Comparison of ENCODE assay signal across 18 cellular contexts in the genomic region with DNA sequence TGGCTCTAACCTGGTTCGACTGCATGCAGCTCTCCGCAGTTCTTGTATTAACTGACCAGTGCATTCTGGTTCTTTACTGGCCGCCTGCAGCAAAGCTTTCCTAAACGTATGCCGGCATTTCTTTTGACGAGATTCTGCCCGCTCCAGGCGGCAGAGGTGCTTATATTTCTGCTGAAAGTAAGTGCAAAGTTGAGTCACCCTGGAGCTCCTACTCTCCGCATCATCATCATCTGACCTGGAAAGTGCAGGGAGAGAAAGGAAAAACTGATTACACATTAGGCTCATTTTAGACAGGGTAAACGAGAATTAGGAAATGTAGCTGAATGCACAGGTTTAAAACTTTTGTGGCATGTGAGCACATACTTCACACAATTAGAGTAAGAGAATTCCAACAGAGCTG. TPM values are rescaled to one million over a fixed set of nuclear protein-coding genes. Genes with fewer than 3 reads are reported as not detected.
DNase-seq lines count a peak whose midpoint lies in the region; ATAC-seq and TF ChIP-seq lines count a peak whose summit lies in the region.
"Had no signal": no experiment of that assay in that cellular context is flagged by ENCODE, and none has a peak within 500 bp of the region (broad histone marks: within the 10 kb centered on the region; RNA-seq: fewer than 3 reads in every experiment).

No MANE protein-coding gene starts in this region.

- H3K4me2 ChIP-seq in GM23338 (no peak overlapping the region), neural progenitor cell (no peak overlapping the region)
- H3K4me2 ChIP-seq: A549, BLaER1 had no signal

- no peak overlapping the region for H2AFZ ChIP-seq in GM23338
- no peak overlapping the region for H2AFZ ChIP-seq in neural progenitor cell (replicated peaks)

- TF ChIP-seq CTCF in GM23338 (conservative IDR thresholded peaks at IDR 0.05; ENCODE audit: low read depth in 2 of 2) (no peak), WTC11 (IDR thresholded peaks at IDR 0.05) (no peak), fibroblast of mammary gland (conservative IDR thresholded peaks at IDR 0.05; ENCODE audit: control insufficient read depth, insufficient read depth, low read depth, low read length) (no peak), neural progenitor cell (IDR thresholded peaks at IDR 0.05) (no peak)

- H3K9me3 Mint-ChIP-seq in GM23338 = no peaks in the 10 kb centered on the region
- H3K9me3 Mint-ChIP-seq in WTC11 = peaks cover 7% of the 10 kb centered on the region; the same call in 1 of the 2 replicates
- peaks cover 6% of the 10 kb centered on the region for H3K9me3 Mint-ChIP-seq in neural progenitor cell

- H3K27ac ChIP-seq in GM23338 (ENCODE audit: low read depth) (peak overlapping the region; percentile 47; the same call in 1 of the 2 replicates), neural progenitor cell (peak overlapping the region; percentile 78)
- H3K27ac ChIP-seq: A549, BLaER1 had no signal

- peaks cover 20% of the 10 kb centered on the region for H3K4me1 ChIP-seq in GM23338 (ENCODE audit: insufficient read depth)
- peaks cover 10% of the 10 kb centered on the region for H3K4me1 ChIP-seq in neural progenitor cell
- H3K4me1 ChIP-seq: A549, BLaER1 had no signal

- ATAC-seq in GM23338 = no peak
- ATAC-seq in WTC11 = no peak
- no peak for ATAC-seq in HG02870 (IDR thresholded peaks at IDR 0.05; ENCODE audit: unreplicated experiment)
- ATAC-seq in esophagus mucosa = no peak
- ATAC-seq: A549, Right ventricle myocardium inferior had no signal

- H3K4me3 Mint-ChIP-seq in GM23338 (no peak overlapping the region), WTC11 (no peak overlapping the region), neural progenitor cell (no peak overlapping the region)
- H3K4me3 Mint-ChIP-seq: CD4-positive, alpha-beta memory T cell had no signal

- H3K36me3 Mint-ChIP-seq in GM23338 (ENCODE audit: low read depth) (peaks cover 40% of the 10 kb centered on the region), WTC11 (peaks cover 35% of the 10 kb centered on the region), neural progenitor cell (peaks cover 13% of the 10 kb centered on the region)

- DNase-seq in GM23338 (ENCODE audit: low spot score) = no peak
- no peak for DNase-seq in WTC11 (ENCODE audit: low spot score)
- DNase-seq in fibroblast of mammary gland (ENCODE audit: low read depth) = peak; percentile 10
- no peak for DNase-seq in neural progenitor cell (ENCODE audit: low spot score)
- DNase-seq in activated naive CD4-positive, alpha-beta T cell treated with anti-CD3 and anti-CD28 coated beads, Interleukin-2, amount 50 U/mL, for 16 hours = no peak
- DNase-seq in NCI-H1694 treated with DMSO at 0.1 percent for 48 hours (lab: John Stamatoyannopoulos, UW) = no peak
- DNase-seq: Calu3; CD4-positive, alpha-beta memory T cell; DMS53; H7; NCI-H1092 treated with DMSO at 0.1 percent for 48 hours; NCI-H146; NCI-H2081 treated with DMSO at 0.1 percent for 48 hours had no signal

- H4K20me1 ChIP-seq in GM23338 (replicated peaks; ENCODE audit: insufficient read depth) (peaks cover 12% of the 10 kb centered on the region), neural progenitor cell (ENCODE audit: low read depth) (no peaks in the 10 kb centered on the region)

- CTCF ChIA-PET in WTC11 (lab: Charles Lee) = interaction anchor here (0.9 kb wide), 1 partner anchor 23 kb away, joined by 4 read pairs; no protein-coding TSS in a partner anchor

- no peaks in the 10 kb centered on the region for H3K9me2 ChIP-seq in GM23338 (ENCODE audit: insufficient read depth)

- H3K4me1 Mint-ChIP-seq in GM23338 (peaks cover 27% of the 10 kb centered on the region), WTC11 (peaks cover 32% of the 10 kb centered on the region), neural progenitor cell (peaks cover 3% of the 10 kb centered on the region)

- H3K9ac ChIP-seq in neural progenitor cell = no peak overlapping the region
- H3K9ac ChIP-seq: BLaER1 had no signal

- no peaks in the 10 kb centered on the region for H3K36me3 ChIP-seq in GM23338 (ENCODE audit: insufficient read depth)
- peaks cover 12% of the 10 kb centered on the region for H3K36me3 ChIP-seq in neural progenitor cell

- no peaks in the 10 kb centered on the region for H3K27me3 ChIP-seq in GM23338 (ENCODE audit: insufficient read depth)
- no peaks in the 10 kb centered on the region for H3K27me3 ChIP-seq in neural progenitor cell
- H3K27me3 ChIP-seq: BLaER1 had no signal

- H3K79me2 ChIP-seq in GM23338 (replicated peaks; ENCODE audit: insufficient read depth) (peaks cover 44% of the 10 kb centered on the region), neural progenitor cell (ENCODE audit: low read depth) (peaks cover 5% of the 10 kb centered on the region)

- POLR2A ChIA-PET in WTC11 (lab: Charles Lee) = interaction anchor here (0.7 kb wide), 1 partner anchor 56 kb away, joined by 3 read pairs; no protein-coding TSS in a partner anchor

- H3K27ac Mint-ChIP-seq in GM23338 (0 out of 2 replicates have a peak overlapping the region, but pooled peaks have one; percentile 13), WTC11 (peak overlapping the region; percentile 78), neural progenitor cell (peak overlapping the region; percentile 42)

- H3K9me3 ChIP-seq in neural progenitor cell (ENCODE audit: low read depth) = peaks cover 6% of the 10 kb centered on the region
- H3K9me3 ChIP-seq: A549 had no signal

- H3K4me3 ChIP-seq in GM23338 (no peak overlapping the region), fibroblast of mammary gland (ENCODE audit: control insufficient read depth, low read depth, low read length) (no peak overlapping the region), neural progenitor cell (no peak overlapping the region)
- H3K4me3 ChIP-seq: A549, BLaER1 had no signal

- H3F3A ChIP-seq in GM23338 (replicated peaks; ENCODE audit: low read depth) (peaks cover 4% of the 10 kb centered on the region; the same call in 1 of the 2 replicates), neural progenitor cell (ENCODE audit: low read depth) (peaks cover 12% of the 10 kb centered on the region)

- peaks cover 3% of the 10 kb centered on the region for H3K27me3 Mint-ChIP-seq in GM23338 (ENCODE audit: insufficient read depth, low read depth, poor library complexity)
- no peaks in the 10 kb centered on the region for H3K27me3 Mint-ChIP-seq in WTC11 (ENCODE audit: low read depth)
- H3K27me3 Mint-ChIP-seq in neural progenitor cell (ENCODE audit: insufficient read depth, low read depth) = no peaks in the 10 kb centered on the region
- H3K27me3 Mint-ChIP-seq: CD4-positive, alpha-beta memory T cell had no signal

TF ChIP-seq in WTC11, 78 proteins besides CTCF, POLR2A, EP300 and RAD21 (continues in another document):
- no peak for TF ChIP-seq FOXP1 (CRISPR knock-in tag; IDR thresholded peaks at IDR 0.05; ENCODE audit: borderline replicate concordance)
- TF ChIP-seq NFE2L1 (CRISPR knock-in tag; IDR thresholded peaks at IDR 0.05) = no peak
- TF ChIP-seq TEAD4 (CRISPR knock-in tag; IDR thresholded peaks at IDR 0.05) = no peak
- TF ChIP-seq, protein P1, sequence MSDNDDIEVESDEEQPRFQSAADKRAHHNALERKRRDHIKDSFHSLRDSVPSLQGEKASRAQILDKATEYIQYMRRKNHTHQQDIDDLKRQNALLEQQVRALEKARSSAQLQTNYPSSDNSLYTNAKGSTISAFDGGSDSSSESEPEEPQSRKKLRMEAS (CRISPR knock-in tag; IDR thresholded peaks at IDR 0.05) = no peak
- TF ChIP-seq ZNF138 (CRISPR knock-in tag; conservative IDR thresholded peaks at IDR 0.05) = no peak
- TF ChIP-seq, protein P2, sequence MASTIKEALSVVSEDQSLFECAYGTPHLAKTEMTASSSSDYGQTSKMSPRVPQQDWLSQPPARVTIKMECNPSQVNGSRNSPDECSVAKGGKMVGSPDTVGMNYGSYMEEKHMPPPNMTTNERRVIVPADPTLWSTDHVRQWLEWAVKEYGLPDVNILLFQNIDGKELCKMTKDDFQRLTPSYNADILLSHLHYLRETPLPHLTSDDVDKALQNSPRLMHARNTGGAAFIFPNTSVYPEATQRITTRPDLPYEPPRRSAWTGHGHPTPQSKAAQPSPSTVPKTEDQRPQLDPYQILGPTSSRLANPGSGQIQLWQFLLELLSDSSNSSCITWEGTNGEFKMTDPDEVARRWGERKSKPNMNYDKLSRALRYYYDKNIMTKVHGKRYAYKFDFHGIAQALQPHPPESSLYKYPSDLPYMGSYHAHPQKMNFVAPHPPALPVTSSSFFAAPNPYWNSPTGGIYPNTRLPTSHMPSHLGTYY (CRISPR knock-in tag; IDR thresholded peaks at IDR 0.05) = no peak
- TF ChIP-seq, protein P3, sequence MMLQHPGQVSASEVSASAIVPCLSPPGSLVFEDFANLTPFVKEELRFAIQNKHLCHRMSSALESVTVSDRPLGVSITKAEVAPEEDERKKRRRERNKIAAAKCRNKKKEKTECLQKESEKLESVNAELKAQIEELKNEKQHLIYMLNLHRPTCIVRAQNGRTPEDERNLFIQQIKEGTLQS (CRISPR knock-in tag; conservative IDR thresholded peaks at IDR 0.05) = no peak
- no peak for TF ChIP-seq TEAD1 (CRISPR knock-in tag; IDR thresholded peaks at IDR 0.05)
- no peak for TF ChIP-seq ZNF263 (CRISPR knock-in tag; IDR thresholded peaks at IDR 0.05; ENCODE audit: low read depth)
- no peak for TF ChIP-seq HMGA2 (CRISPR knock-in tag; IDR thresholded peaks at IDR 0.05)
- no peak for TF ChIP-seq RORB (CRISPR knock-in tag; IDR thresholded peaks at IDR 0.05)

RNA-seq across cellular contexts. Expression of a gene that starts 57.9 kb away (rescaled TPM):
- total RNA-seq in GM23338 (2014; rRNA removed; shearing (Covaris generic)) = 33.9 and 37.4 TPM in 2 replicates
- polyA plus RNA-seq in GM23338 (2016; fragmentation: Nextera tagmentation; extraction: Ambion mirVana) = 16.8 and 17.5 TPM in 2 replicates
- total RNA-seq in WTC11 (2021) (30.9 to 34.1 TPM (median 33.2 TPM) in 3 replicates), neural progenitor cell (ENCODE audit: low replicate concordance) (8.1 and 11.3 TPM in 2 replicates), esophagus mucosa (18.8 TPM)

Comparison
In these comparisons a context has a peak if more than half of its experiments do, and no peak if none do; other contexts are left out.
1. H3K27ac Mint-ChIP-seq: peak in every context shown above with its lines; median percentile 78 in WTC11; 42 in neural progenitor cell; 13 in GM23338.